Comparison of ENCODE assay signal across 8 cellular contexts in the genomic region with DNA sequence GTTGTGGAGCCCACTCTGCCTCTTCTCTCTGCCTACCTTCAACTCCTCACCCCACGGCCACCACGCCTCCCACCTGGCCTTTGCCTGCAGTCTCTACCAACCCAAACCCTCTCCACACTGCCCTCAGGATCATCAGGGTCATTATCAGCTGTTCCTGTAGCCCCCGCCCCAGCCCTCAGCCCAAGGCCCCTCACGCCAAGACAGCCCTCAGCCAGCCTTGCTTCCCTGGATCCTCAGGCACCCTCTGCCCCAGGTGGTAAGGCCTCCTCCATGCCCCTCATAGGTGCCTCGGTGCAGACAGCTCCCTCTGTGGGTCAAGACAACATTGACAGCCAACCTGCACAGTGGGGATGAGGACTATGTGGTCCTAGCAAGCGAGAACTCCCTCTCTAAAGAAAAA. TPM values are rescaled to one million over a fixed set of nuclear protein-coding genes. Genes with fewer than 3 reads are reported as not detected.
DNase-seq lines count a peak whose midpoint lies in the region; TF ChIP-seq lines count a peak whose summit lies in the region.

No MANE protein-coding gene starts in this region.

- H3K4me3 ChIP-seq in dorsolateral prefrontal cortex: peak overlapping the region in 49 of 59 donors; percentile 67 to 95 (median 87)
- H3K4me3 ChIP-seq in retinal pigment epithelial cell (ENCODE audit: low read length): no peak overlapping the region

- peak overlapping the region in 36 of 59 donors; percentile 3 to 95 (median 86) for H3K27ac ChIP-seq in dorsolateral prefrontal cortex

- peak in 2 of 56 donors; percentile 9 to 26 for TF ChIP-seq CTCF in dorsolateral prefrontal cortex (IDR thresholded peaks at IDR 0.05 in 54 of 56, conservative IDR thresholded peaks at IDR 0.05 in 2 of 56; ENCODE audit: low read depth in 1 of 56, partially characterized antibody in 56 of 56)
- peak; percentile 52 for TF ChIP-seq CTCF in retinal pigment epithelial cell (conservative IDR thresholded peaks at IDR 0.05; ENCODE audit: low read depth, low read length)

- intact Hi-C loops in dorsolateral prefrontal cortex (cut with DNase I): loop anchor here in 1 of 2 donors (5.0 to 10.0 kb wide), 3 partner anchors 34 to 198 kb away; partner anchors contain the start of genes LMF2, MAPK11, NCAPH2 and PPP6R2

- DNase-seq in activated T-cell treated with anti-CD3 and anti-CD28 coated beads for 1 hour (ENCODE audit: low read depth): peak; percentile 31
- no peak for DNase-seq in activated T-cell treated with anti-CD3 and anti-CD28 coated beads for 4 hours
- DNase-seq in UCSD-AML1 (lab: John Stamatoyannopoulos, UW; ENCODE audit: unreplicated experiment): peak; percentile 31
- DNase-seq in dorsolateral prefrontal cortex: no peak
- no peak for DNase-seq in retinal pigment epithelial cell (ENCODE audit: low read depth)
- DNase-seq in NCI-H128 (lab: John Stamatoyannopoulos, UW; ENCODE audit: unreplicated experiment): no peak
- DNase-seq in dedifferentiated amniotic fluid mesenchymal stem cell (ENCODE audit: extremely low spot score): no peak
- DNase-seq in NCI-H446 treated with DMSO at 0.1 percent for 48 hours (lab: John Stamatoyannopoulos, UW): no peak

- no peaks in the 10 kb centered on the region for H3K27me3 ChIP-seq in dorsolateral prefrontal cortex

RNA-seq across cellular contexts. Expression of gene SBF1, which starts 1.7 kb away (rescaled TPM):
- 100 to 1,000 TPM; 163 to 302 (median 210) TPM for total RNA-seq in dorsolateral prefrontal cortex

RNA-seq across cellular contexts. Expression of gene ADM2, which starts 8.3 kb away (rescaled TPM):
- total RNA-seq in dorsolateral prefrontal cortex: 1 to 10 TPM in 1 of 120 experiments, under 1 TPM in 16, not detected in 103; 0.11 to 1.2 (median 0.16) TPM

RNA-seq across cellular contexts. Expression of gene MIOX, which starts 13.6 kb away (rescaled TPM):
- under 1 TPM in 1 of 120 experiments, not detected in 119; 0.46 TPM for total RNA-seq in dorsolateral prefrontal cortex

RNA-seq across cellular contexts. Expression of gene LMF2, which starts 34.4 kb away (rescaled TPM):
- 10 to 100 TPM; 32.4 to 63.2 (median 43.6) TPM for total RNA-seq in dorsolateral prefrontal cortex

RNA-seq across cellular contexts. Expression of gene NCAPH2, which starts 34.9 kb away (rescaled TPM):
- total RNA-seq in dorsolateral prefrontal cortex: 10 to 100 TPM; 47.2 to 83.2 (median 61.5) TPM

Comparison
In these comparisons a context has a peak if more than half of its experiments do, and no peak if none do; other contexts are left out.
1. DNase-seq: peak in activated T-cell treated with anti-CD3 and anti-CD28 coated beads for 1 hour (single experiment) and UCSD-AML1 (single experiment); none in activated T-cell treated with anti-CD3 and anti-CD28 coated beads for 4 hours (single experiment), dorsolateral prefrontal cortex (0 of 10), retinal pigment epithelial cell (single experiment), NCI-H128 (single experiment), dedifferentiated amniotic fluid mesenchymal stem cell (single experiment) and NCI-H446 treated with DMSO at 0.1 percent for 48 hours (single experiment).